ENCODE assay signal across 14 cellular contexts in the genomic region with DNA sequence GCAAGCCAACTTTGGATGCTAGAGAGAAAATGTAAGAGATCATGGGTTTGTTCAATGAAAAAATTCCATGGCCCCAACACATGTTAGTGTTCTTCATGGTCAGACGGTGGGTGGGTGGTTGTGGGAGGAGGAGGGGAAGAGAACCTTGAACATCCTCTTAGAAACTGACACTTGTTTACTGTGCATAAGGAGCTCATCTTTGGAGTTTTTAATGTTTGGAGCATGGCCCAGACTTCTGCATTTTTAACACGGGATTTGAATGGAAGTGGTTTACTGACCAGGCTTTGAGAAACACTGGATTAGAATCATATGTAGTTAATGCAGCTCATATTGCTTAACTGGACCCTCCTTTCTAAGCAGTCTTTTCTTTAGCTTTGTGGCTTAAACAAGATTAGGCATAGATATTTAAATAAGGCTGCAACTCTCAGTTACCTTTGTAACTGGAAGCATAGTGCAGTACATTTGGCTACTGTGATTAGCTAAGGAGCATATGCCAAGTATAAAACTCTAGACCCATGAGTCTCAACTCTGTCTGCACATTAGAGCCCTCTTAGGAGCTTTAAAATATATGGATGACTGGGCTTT.
DNase-seq lines count a peak whose midpoint lies in the region; ATAC-seq and TF ChIP-seq lines count a peak whose summit lies in the region.
"Had no signal": no experiment of that assay in that cellular context is flagged by ENCODE, and none has a peak within 500 bp of the region (broad histone marks: within the 10 kb centered on the region; RNA-seq: fewer than 3 reads in every experiment).

No MANE protein-coding gene starts in this region.

- H3K4me1 Mint-ChIP-seq in brain: peaks cover 25% of the 10 kb centered on the region

- H3K36me3 Mint-ChIP-seq in brain: peaks cover 26% of the 10 kb centered on the region

- TF ChIP-seq CTCF in AG10803 (conservative IDR thresholded peaks at IDR 0.05; ENCODE audit: low read length) (no peak), HFF-Myc (IDR thresholded peaks at IDR 0.05; ENCODE audit: low read depth, low read length, missing control alignments) (no peak), brain (conservative IDR thresholded peaks at IDR 0.05) (no peak)

- peak; percentile 59 for ATAC-seq in left lobe of liver
- no peak for ATAC-seq in HG02759 (IDR thresholded peaks at IDR 0.05; ENCODE audit: unreplicated experiment)
- ATAC-seq: A549, GM12878 had no signal

- DNase-seq in AG10803 (ENCODE audit: low read depth) (peak; percentile 61), HFF-Myc (ENCODE audit: extremely low read depth, low read depth) (peak; percentile 53), left lobe of liver (ENCODE audit: low spot score) (no peak), NCI-H1694 (lab: John Stamatoyannopoulos, UW) (no peak), hepatic stellate cell (ENCODE audit: low spot score) (no peak)
- DNase-seq in activated effector memory CD4-positive, alpha-beta T cell treated with Interleukin-2 at 50 U/mL for 16 hours: no peak
- DNase-seq: BE2C, NCI-H146, NCI-H748 treated with DMSO at 0.1 percent for 48 hours had no signal

- H3K9me3 Mint-ChIP-seq in brain: no peaks in the 10 kb centered on the region

- H3K27me3 Mint-ChIP-seq in brain: no peaks in the 10 kb centered on the region

- H3K27ac Mint-ChIP-seq in brain: peak overlapping the region in 4 of 5 experiments; percentile 51 to 88 (median 77)

- H3K4me3 ChIP-seq in AG10803 (ENCODE audit: low read length) (no peak overlapping the region), HFF-Myc (replicated peaks; ENCODE audit: low read depth, low read length) (no peak overlapping the region)
- H3K4me3 ChIP-seq: A549, GM12878, SK-N-MC had no signal

- peak overlapping the region in 1 of 5 experiments; percentile 24 for H3K4me3 Mint-ChIP-seq in brain

Comparison
In these comparisons a context has a peak if more than half of its experiments do, and no peak if none do; other contexts are left out.
1. DNase-seq: peak in AG10803 (single experiment) and HFF-Myc (single experiment); none in left lobe of liver (single experiment), NCI-H1694 (single experiment), activated effector memory CD4-positive, alpha-beta T cell treated with Interleukin-2 at 50 U/mL for 16 hours (single experiment) and hepatic stellate cell (single experiment).